8 cellular contexts compared by ENCODE assay signal in genomic region chr19:41175825-41176734, GRCh38. TPM values are rescaled to one million over a fixed set of nuclear protein-coding genes. Genes with fewer than 3 reads are reported as not detected.
DNase-seq lines count a peak whose midpoint lies in the region; ATAC-seq, FAIRE-seq and TF ChIP-seq lines count a peak whose summit lies in the region.

No MANE protein-coding gene starts in this region.

- CTCF ChIA-PET in A549 (lab: Yijun Ruan, JAX), result interaction anchor here (0.6 to 2.3 kb wide), 17 partner anchors 10 to 736 kb away, joined by 3 to 15 read pairs (median 4); no protein-coding TSS in a partner anchor

- POLR2A ChIA-PET in A549 (lab: Yijun Ruan, JAX), result interaction anchor here (0.6 to 3.2 kb wide), 9 partner anchors 8 to 295 kb away, joined by 3 to 23 read pairs (median 5); partner anchors contain the start of gene HNRNPUL1

- peak in 1 of 2 experiments; percentile 61; a peak in 2 of 5 replicates for TF ChIP-seq EP300 in A549 (IDR thresholded peaks at IDR 0.05)
- TF ChIP-seq EP300 in transverse colon (IDR thresholded peaks at IDR 0.05; ENCODE audit: low read depth), result no peak

- 15% methylated on average over 13 of the region's 13 CpGs for WGBS in A549 (ENCODE audit: missing lambda C conversion rate)
- 31 to 36% methylated on average over 9 to 13 of the region's 13 CpGs for WGBS in endodermal cell (ENCODE audit: insufficient coverage in 1 of 2, insufficient read length in 1 of 2), 2 experiments
- 0 to 19% methylated on average over 2 to 13 of the region's 13 CpGs for WGBS in transverse colon (ENCODE audit: low coverage in 1 of 2), 2 donors

- H3K4me1 Mint-ChIP-seq in endodermal cell, result peaks cover 13% of the 10 kb centered on the region

- peaks cover 10% of the 10 kb centered on the region for H3K9me3 Mint-ChIP-seq in endodermal cell

- intact Hi-C loops in transverse colon (cut with DNase I; ENCODE audit: low total_unique reads), result no loop called here

- DNase-seq in A549 (ENCODE audit: low read depth in 1 of 2, low spot score in 1 of 2) (peak; percentile 98 to 100), endodermal cell (peak; percentile 97), mucosa of gallbladder (ENCODE audit: low spot score) (peak; percentile 89), transverse colon (peak; percentile 57), NCI-H526 (lab: John Stamatoyannopoulos, UW) (no peak), OCI-M2 (lab: John Stamatoyannopoulos, UW; ENCODE audit: unreplicated experiment) (no peak)
- DNase-seq in activated CD4-positive, alpha-beta T cell treated with anti-CD3 and anti-CD28 coated beads for 4 hours, result peak; percentile 12 to 38

- peak; percentile 100 for FAIRE-seq in A549 (lab: Jason Lieb, UNC)

- H3K27ac ChIP-seq in A549 (peak overlapping the region; percentile 85 to 87), HUES6 (ENCODE audit: low read depth, low read length) (peak overlapping the region; percentile 91), endodermal cell (ENCODE audit: low read depth, low read length) (no peak overlapping the region), transverse colon (peak overlapping the region; percentile 36 to 68 (median 66))

- TF ChIP-seq RAD21 in A549 (conservative IDR thresholded peaks at IDR 0.05 in 1 of 2, IDR thresholded peaks at IDR 0.05 in 1 of 2), result no peak; a peak in 2 of 5 replicates

- no peaks in the 10 kb centered on the region for H3K36me3 Mint-ChIP-seq in endodermal cell (ENCODE audit: low read depth)

- H3K9ac ChIP-seq in HUES6 (ENCODE audit: low read length) (peak overlapping the region; percentile 97), endodermal cell (ENCODE audit: extremely low read depth, low read length, poor library complexity, severe bottlenecking) (no peak overlapping the region)

- H3K36me3 ChIP-seq in HUES6 (ENCODE audit: control insufficient read depth, insufficient read depth, low read length) (peaks cover 3% of the 10 kb centered on the region; the same call in 1 of the 2 replicates), endodermal cell (ENCODE audit: control insufficient read depth, insufficient read depth, low read length) (no peaks in the 10 kb centered on the region), transverse colon (no peaks in the 10 kb centered on the region)

- H3K4me3 ChIP-seq in A549, result peak overlapping the region; percentile 40
- peak overlapping the region; percentile 70 for H3K4me3 ChIP-seq in HUES6 (ENCODE audit: low read depth, low read length)
- H3K4me3 ChIP-seq in endodermal cell (ENCODE audit: low read length), result no peak overlapping the region
- no peak overlapping the region for H3K4me3 ChIP-seq in transverse colon

- H3K9me3 ChIP-seq in A549, result no peaks in the 10 kb centered on the region
- H3K9me3 ChIP-seq in HUES6 (ENCODE audit: control insufficient read depth, insufficient read depth, low read depth, low read length), result peaks cover 7% of the 10 kb centered on the region; the same call in 1 of the 2 replicates
- no peaks in the 10 kb centered on the region for H3K9me3 ChIP-seq in endodermal cell (ENCODE audit: control insufficient read depth, low read length)
- H3K9me3 ChIP-seq in transverse colon, result no peaks in the 10 kb centered on the region

- peak overlapping the region; percentile 33 for H3K4me3 Mint-ChIP-seq in endodermal cell

- in situ Hi-C loops in transverse colon (cut with MboI; ENCODE audit: low pct_ligation_motif_present in 1 of 4, low pct_unique_long_range_greater_than_20kb in 1 of 4, low sequenced_read_pairs in 3 of 4), result no loop called here

- H3K27ac Mint-ChIP-seq in endodermal cell, result peak overlapping the region; percentile 86

- peak overlapping the region; percentile 86 for H3K4me2 ChIP-seq in A549

- no peaks in the 10 kb centered on the region for H3K27me3 Mint-ChIP-seq in endodermal cell (ENCODE audit: insufficient read depth)

- TF ChIP-seq CTCF in A549 (IDR thresholded peaks at IDR 0.05) (no peak), endodermal cell (conservative IDR thresholded peaks at IDR 0.05) (no peak), transverse colon (IDR thresholded peaks at IDR 0.05) (no peak)

- ATAC-seq in A549, result peak; percentile 96 to 98

- TF ChIP-seq POLR2A in A549 (IDR thresholded peaks at IDR 0.05; ENCODE audit: low read length) (no peak), transverse colon (IDR thresholded peaks at IDR 0.05) (no peak)

- H3K4me1 ChIP-seq in A549, result peaks cover 35% of the 10 kb centered on the region
- H3K4me1 ChIP-seq in HUES6 (ENCODE audit: control insufficient read depth, insufficient read depth, low read length), result peaks cover 22% of the 10 kb centered on the region
- H3K4me1 ChIP-seq in endodermal cell (ENCODE audit: control insufficient read depth, insufficient read depth, low read length), result no peaks in the 10 kb centered on the region
- H3K4me1 ChIP-seq in transverse colon, result peaks cover 0 to 44% (median 21%) of the 10 kb centered on the region in 4 donors

- H3K27me3 ChIP-seq in HUES6 (ENCODE audit: control insufficient read depth, insufficient read depth, low read length) (no peaks in the 10 kb centered on the region), endodermal cell (ENCODE audit: control insufficient read depth, insufficient read depth, low read length, poor library complexity, severe bottlenecking) (no peaks in the 10 kb centered on the region), transverse colon (no peaks in the 10 kb centered on the region)

TF ChIP-seq in A549, 52 proteins besides CTCF, POLR2A, EP300 and RAD21:
- peak; percentile 63 to 94; a peak in 4 of 5 replicates for TF ChIP-seq JUN (IDR thresholded peaks at IDR 0.05)
- TF ChIP-seq FOSL2 (IDR thresholded peaks at IDR 0.05), result peak; percentile 77
- TF ChIP-seq FOSL2 (CRISPR knock-in tag; IDR thresholded peaks at IDR 0.05), result peak; percentile 95
- 0 out of 2 replicates have a peak, but pooled peaks have one; percentile 51 for TF ChIP-seq HOXA7 (CRISPR knock-in tag; IDR thresholded peaks at IDR 0.05)
- TF ChIP-seq EHF (CRISPR knock-in tag; IDR thresholded peaks at IDR 0.05), result peak; percentile 25; the same call in 1 of the 2 replicates
- TF ChIP-seq BHLHE40 (IDR thresholded peaks at IDR 0.05; ENCODE audit: low read depth, low read length), result no peak
- TF ChIP-seq GATA3 (IDR thresholded peaks at IDR 0.05; ENCODE audit: borderline replicate concordance), result peak; percentile 68; the same call in 1 of the 2 replicates
- TF ChIP-seq SREBF2 (IDR thresholded peaks at IDR 0.05), result no peak
- TF ChIP-seq JUNB (IDR thresholded peaks at IDR 0.05), result peak; percentile 66
- peak; percentile 33 for TF ChIP-seq MAFK (IDR thresholded peaks at IDR 0.05; ENCODE audit: partially characterized antibody)
- no peak for TF ChIP-seq ZC3H11A (IDR thresholded peaks at IDR 0.05)
- TF ChIP-seq CEBPB (IDR thresholded peaks at IDR 0.05), result peak in 1 of 2 experiments; percentile 14; a peak in 1 of 4 replicates
- TF ChIP-seq USF2 (IDR thresholded peaks at IDR 0.05), result peak; percentile 25; the same call in 1 of the 2 replicates

RNA-seq across cellular contexts. Expression of gene CYP2S1, which starts 16.9 kb away (rescaled TPM):
- polyA plus RNA-seq in A549 (2011; rRNA removed) (8.6 and 19.7 TPM in 2 replicates), A549 (2017; fragmentation: RNase III; extraction: RNeasy Plus Mini Kit Qiagen cat#74134 plus additional on column Dnase treatment) (25.2 to 28.1 TPM (median 26.6 TPM) in 3 replicates)
- polyA plus RNA-seq in A549 (2012; cell fraction: cytosol; rRNA removed), result 12.2 and 13.5 TPM in 2 replicates
- 18.7 and 22.1 TPM in 2 replicates for polyA plus RNA-seq in A549 (2012; cell fraction: nucleus; rRNA removed)
- 14.1 and 16.4 TPM in 2 replicates for polyA minus RNA-seq in A549 (2011; rRNA and poly(A)+ RNA removed)
- total RNA-seq in endodermal cell (10 to 100 TPM in 1 of 2 donors, 1 to 10 TPM in 1; 8.6 to 26.7 TPM), mucosa of gallbladder (90.1 TPM), transverse colon (10 to 100 TPM in 2 of 4 donors, 1 to 10 TPM in 2; 4.2 to 30.7 (median 14.9) TPM)
- 13.3 TPM for polyA plus RNA-seq in endodermal cell (2013, experiment 1 of 2)
- 5.1 TPM for polyA plus RNA-seq in endodermal cell (2013, experiment 2 of 2)

RNA-seq across cellular contexts. Expression of gene AXL, which starts 42.9 kb away (rescaled TPM):
- polyA plus RNA-seq in A549 (2011; rRNA removed) (60.1 and 60.3 TPM in 2 replicates), A549 (2017; fragmentation: RNase III; extraction: RNeasy Plus Mini Kit Qiagen cat#74134 plus additional on column Dnase treatment) (45.4 to 69.4 TPM (median 47.8 TPM) in 3 replicates)
- polyA plus RNA-seq in A549 (2012; cell fraction: cytosol; rRNA removed), result 66.8 and 78.1 TPM in 2 replicates
- polyA plus RNA-seq in A549 (2012; cell fraction: nucleus; rRNA removed), result 128 and 129 TPM in 2 replicates
- 378 and 386 TPM in 2 replicates for polyA minus RNA-seq in A549 (2011; rRNA and poly(A)+ RNA removed)
- total RNA-seq in endodermal cell (10 to 100 TPM; 10.9 to 14.1 TPM), mucosa of gallbladder (57.3 TPM), transverse colon (10 to 100 TPM; 19.7 to 52.4 (median 25.6) TPM)
- polyA plus RNA-seq in endodermal cell (2013, experiment 1 of 2), result 21.5 TPM
- 21.1 TPM for polyA plus RNA-seq in endodermal cell (2013, experiment 2 of 2)

Comparison
In these comparisons a context has a peak if more than half of its experiments do, and no peak if none do; other contexts are left out.
1. DNase-seq: peak in A549 (2 of 2), activated CD4-positive, alpha-beta T cell treated with anti-CD3 and anti-CD28 coated beads for 4 hours (2 of 2), endodermal cell (single experiment), mucosa of gallbladder (single experiment) and transverse colon (single experiment); none in NCI-H526 (0 of 2) and OCI-M2 (single experiment).
2. H3K4me3 ChIP-seq: peak in A549 (single experiment) and HUES6 (single experiment); none in endodermal cell (single experiment) and transverse colon (0 of 4).